In genomic region chr5:143086851-143087637, GRCh38 we compare ENCODE assay signal across 12 cellular contexts.
DNase-seq lines count a peak whose midpoint lies in the region; ATAC-seq and TF ChIP-seq lines count a peak whose summit lies in the region.
"Had no signal": no experiment of that assay in that cellular context is flagged by ENCODE, and none has a peak within 500 bp of the region (broad histone marks: within the 10 kb centered on the region; RNA-seq: fewer than 3 reads in every experiment).

No MANE protein-coding gene starts in this region.

- H3K36me3 Mint-ChIP-seq in natural killer cell treated with Interleukin-12 subunit alpha and Interleukin-12 subunit beta and Interleukin-15 and Interleukin-18, amount 100 ng/mL, for 72 hours, result peaks cover 21% of the 10 kb centered on the region

- no peak for TF ChIP-seq CTCF in astrocyte of the cerebellum (IDR thresholded peaks at IDR 0.05; ENCODE audit: low read depth, low read length, missing control alignments)

- DNase-seq in COLO829 (ENCODE audit: low spot score), result peak; percentile 29
- peak; percentile 32 for DNase-seq in HPDE6-E6E7 (ENCODE audit: extremely low spot score)
- peak; percentile 28 for DNase-seq in astrocyte of the cerebellum (ENCODE audit: low read depth)
- DNase-seq in kidney glomerular epithelial cell (lab: John Stamatoyannopoulos, UW), result peak; percentile 28
- DNase-seq in natural killer cell treated with Interleukin-12 subunit alpha and Interleukin-12 subunit beta and Interleukin-15 and Interleukin-18, amount 100 ng/mL, for 72 hours (ENCODE audit: low spot score), result no peak
- no peak for DNase-seq in NCI-H526 (lab: John Stamatoyannopoulos, UW)
- DNase-seq in stimulated activated CD4-positive, alpha-beta T cell treated with anti-CD3 and anti-CD28 coated beads, Interleukin-12 subunit alpha, Interleukin-12 subunit beta, amount 100 ng/mL, for 4 hours, result no peak
- DNase-seq: activated T-cell treated with anti-CD3 and anti-CD28 coated beads, Interleukin-2, amount 50 U/mL, for 24 hours; dorsolateral prefrontal cortex; NCI-H2081; T-helper 2 cell had no signal

- no peaks in the 10 kb centered on the region for H3K27me3 Mint-ChIP-seq in natural killer cell treated with Interleukin-12 subunit alpha and Interleukin-12 subunit beta and Interleukin-15 and Interleukin-18, amount 100 ng/mL, for 72 hours
- H3K27me3 Mint-ChIP-seq: activated T-cell treated with anti-CD3 and anti-CD28 coated beads, Interleukin-2, amount 50 U/mL, for 24 hours had no signal

- in situ Hi-C loops in astrocyte of the cerebellum (cut with HindIII; ENCODE audit: low sequenced_read_pairs), result loop anchor here (5.0 kb wide), 1 partner anchor 45 kb away; no protein-coding TSS in a partner anchor

- H3K9me3 Mint-ChIP-seq in natural killer cell treated with Interleukin-12 subunit alpha and Interleukin-12 subunit beta and Interleukin-15 and Interleukin-18, amount 100 ng/mL, for 72 hours, result no peaks in the 10 kb centered on the region
- H3K9me3 Mint-ChIP-seq: activated T-cell treated with anti-CD3 and anti-CD28 coated beads, Interleukin-2, amount 50 U/mL, for 24 hours had no signal

- H3K27ac Mint-ChIP-seq in natural killer cell treated with Interleukin-12 subunit alpha and Interleukin-12 subunit beta and Interleukin-15 and Interleukin-18, amount 100 ng/mL, for 72 hours, result peak overlapping the region in 1 of 2 donors; percentile 18
- H3K27ac Mint-ChIP-seq: activated T-cell treated with anti-CD3 and anti-CD28 coated beads, Interleukin-2, amount 50 U/mL, for 24 hours had no signal

- ATAC-seq in natural killer cell treated with Interleukin-12 subunit alpha and Interleukin-12 subunit beta and Interleukin-15 and Interleukin-18, amount 100 ng/mL, for 72 hours, result no peak
- ATAC-seq in HG02981 (IDR thresholded peaks at IDR 0.05; ENCODE audit: unreplicated experiment), result no peak

- no peak overlapping the region for H3K4me3 Mint-ChIP-seq in natural killer cell treated with Interleukin-12 subunit alpha and Interleukin-12 subunit beta and Interleukin-15 and Interleukin-18, amount 100 ng/mL, for 72 hours
- H3K4me3 Mint-ChIP-seq: activated T-cell treated with anti-CD3 and anti-CD28 coated beads, Interleukin-2, amount 50 U/mL, for 24 hours had no signal

- H3K4me3 ChIP-seq in astrocyte of the cerebellum (ENCODE audit: low read depth, low read length), result no peak overlapping the region
- H3K4me3 ChIP-seq: dorsolateral prefrontal cortex had no signal

- H3K4me1 Mint-ChIP-seq in natural killer cell treated with Interleukin-12 subunit alpha and Interleukin-12 subunit beta and Interleukin-15 and Interleukin-18, amount 100 ng/mL, for 72 hours (ENCODE audit: low read depth in 2 of 2), result peaks cover 12 to 21% of the 10 kb centered on the region in 2 donors

Comparison
In these comparisons a context has a peak if more than half of its experiments do, and no peak if none do; other contexts are left out.
1. DNase-seq: peak in COLO829 (single experiment), HPDE6-E6E7 (single experiment), astrocyte of the cerebellum (single experiment) and kidney glomerular epithelial cell (single experiment); none in natural killer cell treated with Interleukin-12 subunit alpha and Interleukin-12 subunit beta and Interleukin-15 and Interleukin-18, amount 100 ng/mL, for 72 hours (single experiment), NCI-H526 (0 of 2) and stimulated activated CD4-positive, alpha-beta T cell treated with anti-CD3 and anti-CD28 coated beads, Interleukin-12 subunit alpha, Interleukin-12 subunit beta, amount 100 ng/mL, for 4 hours (single experiment).